In genomic region chr9:105067895-105068580, GRCh38 we compare ENCODE assay signal across 13 cellular contexts.
DNase-seq lines count a peak whose midpoint lies in the region; ATAC-seq, FAIRE-seq and TF ChIP-seq lines count a peak whose summit lies in the region.
"Had no signal": no experiment of that assay in that cellular context is flagged by ENCODE, and none has a peak within 500 bp of the region (broad histone marks: within the 10 kb centered on the region; RNA-seq: fewer than 3 reads in every experiment).

No MANE protein-coding gene starts in this region.

- no peaks in the 10 kb centered on the region for H3K36me3 ChIP-seq in esophagus muscularis mucosa
- H3K36me3 ChIP-seq: gastroesophageal sphincter had no signal

- TF ChIP-seq CTCF in esophagus muscularis mucosa (IDR thresholded peaks at IDR 0.05) = no peak

- ATAC-seq in HG03095 (IDR thresholded peaks at IDR 0.05; ENCODE audit: unreplicated experiment) = no peak
- ATAC-seq in HG02571 (IDR thresholded peaks at IDR 0.05; ENCODE audit: unreplicated experiment) = no peak
- ATAC-seq: activated CD4-positive, CD25-positive, alpha-beta regulatory T cell treated with anti-CD3 and anti-CD28 coated beads, Interleukin-2, amount 50 U/mL, for 24 hours; gastroesophageal sphincter had no signal

- intact Hi-C loops in esophagus muscularis mucosa (cut with DNase I) = loop anchor here (2.0 kb wide), 1 partner anchor 77 kb away; no protein-coding TSS in a partner anchor

- no peak overlapping the region for H3K27ac ChIP-seq in esophagus muscularis mucosa (replicated peaks in 1 of 4)
- H3K27ac ChIP-seq: dorsolateral prefrontal cortex, gastroesophageal sphincter had no signal

- peaks cover 24 to 39% (median 33%) of the 10 kb centered on the region in 4 donors for H3K4me1 ChIP-seq in esophagus muscularis mucosa

- no peak overlapping the region for H3K4me3 ChIP-seq in esophagus muscularis mucosa
- H3K4me3 ChIP-seq: dorsolateral prefrontal cortex, gastroesophageal sphincter had no signal

- TF ChIP-seq EP300 in esophagus muscularis mucosa (IDR thresholded peaks at IDR 0.05) = no peak

- FAIRE-seq in RCC 7860 (lab: Jason Lieb, UNC) = peak; percentile 99

- no peaks in the 10 kb centered on the region for H3K27me3 ChIP-seq in esophagus muscularis mucosa
- H3K27me3 ChIP-seq: dorsolateral prefrontal cortex, gastroesophageal sphincter had no signal

- TF ChIP-seq POLR2A in esophagus muscularis mucosa (IDR thresholded peaks at IDR 0.05; ENCODE audit: low read depth) = no peak

- in situ Hi-C loops in ACHN (cut with HindIII; ENCODE audit: low pct_ligation_motif_present, low pct_unique_long_range_greater_than_20kb, low sequenced_read_pairs) = no loop called here

- DNase-seq in ACHN (peak; percentile 93), H4 (ENCODE audit: low spot score) (peak; percentile 78), RCC 7860 (ENCODE audit: low spot score) (peak; percentile 99), fibroblast of peridontal ligament (ENCODE audit: extremely low read depth) (peak; percentile 42), inferior parietal cortex (ENCODE audit: extremely low spot score) (no peak), esophagus muscularis mucosa (ENCODE audit: extremely low spot score) (no peak)
- DNase-seq: DMS79 treated with DMSO at 0.1 percent for 48 hours; dorsolateral prefrontal cortex; stimulated activated CD4-positive, alpha-beta T cell treated with anti-CD3 and anti-CD28 coated beads, Interleukin-2, amount 100 ng/mL, for 24 hours had no signal

- peaks cover 0 to 7% (median 0%) of the 10 kb centered on the region in 4 donors for H3K9me3 ChIP-seq in esophagus muscularis mucosa
- H3K9me3 ChIP-seq: gastroesophageal sphincter had no signal

- WGBS in esophagus muscularis mucosa = 83% methylated on average over 3 of the region's 3 CpGs

Comparison
In these comparisons a context has a peak if more than half of its experiments do, and no peak if none do; other contexts are left out.
1. DNase-seq: peak in ACHN (single experiment), H4 (single experiment), RCC 7860 (single experiment) and fibroblast of peridontal ligament (single experiment); none in inferior parietal cortex (single experiment) and esophagus muscularis mucosa (single experiment).